11 cellular contexts compared by ENCODE assay signal in the genomic region with DNA sequence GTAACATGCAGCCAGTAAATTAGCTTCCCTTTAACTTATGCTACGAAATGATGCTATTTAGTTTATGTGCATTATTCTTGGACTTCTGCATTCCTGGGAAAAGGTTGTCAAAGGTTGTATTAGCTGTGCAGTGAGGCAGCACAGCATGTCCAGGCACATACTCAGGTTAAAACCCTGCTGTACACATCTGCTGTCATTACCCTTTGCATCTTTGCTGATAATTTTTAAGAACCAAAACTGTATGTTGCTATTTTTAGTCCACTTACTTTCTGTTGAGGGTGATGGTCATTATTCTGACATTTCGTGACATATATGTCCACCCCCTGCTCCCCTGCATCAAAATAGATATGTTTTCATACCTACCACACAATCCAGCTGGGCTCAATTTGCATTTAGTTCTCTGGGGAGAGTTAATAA.
DNase-seq lines count a peak whose midpoint lies in the region; ATAC-seq and TF ChIP-seq lines count a peak whose summit lies in the region.
"Had no signal": no experiment of that assay in that cellular context is flagged by ENCODE, and none has a peak within 500 bp of the region (broad histone marks: within the 10 kb centered on the region; RNA-seq: fewer than 3 reads in every experiment).

No MANE protein-coding gene starts in this region.

- no peaks in the 10 kb centered on the region for H3K27me3 ChIP-seq in esophagus muscularis mucosa

- no peak for TF ChIP-seq CTCF in nephron (IDR thresholded peaks at IDR 0.05; ENCODE audit: unreplicated experiment in 3 of 3)
- TF ChIP-seq CTCF in esophagus muscularis mucosa (IDR thresholded peaks at IDR 0.05), result no peak

- POLR2A ChIA-PET in activated CD4-positive, alpha-beta T cell treated with anti-CD3 and anti-CD28 coated beads for 36 hours (lab: Charles Lee), result no interaction called here

- intact Hi-C loops in activated CD4-positive, alpha-beta T cell treated with anti-CD3 and anti-CD28 coated beads for 36 hours (cut with DNase I, micrococcal nuclease), result loop anchor here (5.0 to 10.0 kb wide), 2 partner anchors 173 to 200 kb away; a partner anchor contains a TSS
- intact Hi-C loops in esophagus muscularis mucosa (cut with DNase I), result no loop called here

- no peak overlapping the region for H3K4me3 ChIP-seq in esophagus muscularis mucosa
- H3K4me3 ChIP-seq: mucosa of descending colon had no signal

- peak overlapping the region; percentile 22 to 74 (median 42) for H3K27ac Mint-ChIP-seq in nephron
- no peak overlapping the region for H3K27ac Mint-ChIP-seq in activated CD4-positive, alpha-beta T cell treated with anti-CD3 and anti-CD28 coated beads for 36 hours

- no peaks in the 10 kb centered on the region for H3K36me3 Mint-ChIP-seq in nephron (ENCODE audit: low read depth)
- H3K36me3 Mint-ChIP-seq in activated CD4-positive, alpha-beta T cell treated with anti-CD3 and anti-CD28 coated beads for 36 hours (ENCODE audit: low read depth), result no peaks in the 10 kb centered on the region

- peak; percentile 85 for ATAC-seq in GM19043 (IDR thresholded peaks at IDR 0.05; ENCODE audit: low read depth, unreplicated experiment)
- ATAC-seq in HG02588 (IDR thresholded peaks at IDR 0.05; ENCODE audit: unreplicated experiment), result peak; percentile 79
- peak; percentile 81 for ATAC-seq in HG03442 (IDR thresholded peaks at IDR 0.05; ENCODE audit: unreplicated experiment)
- ATAC-seq in activated CD4-positive, alpha-beta T cell treated with anti-CD3 and anti-CD28 coated beads for 36 hours, result no peak
- ATAC-seq: mucosa of descending colon had no signal

- peaks cover 64% of the 10 kb centered on the region for H3K4me1 Mint-ChIP-seq in nephron
- peaks cover 27% of the 10 kb centered on the region for H3K4me1 Mint-ChIP-seq in activated CD4-positive, alpha-beta T cell treated with anti-CD3 and anti-CD28 coated beads for 36 hours

- WGBS in esophagus muscularis mucosa, result 70% methylated on average over 2 of the region's 2 CpGs

- CTCF ChIA-PET in activated CD4-positive, alpha-beta T cell treated with anti-CD3 and anti-CD28 coated beads for 36 hours (lab: Charles Lee), result interaction anchor here (0.6 to 1.5 kb wide), 2 partner anchors 14 to 105 kb away, joined by 3 to 6 read pairs; no protein-coding TSS in a partner anchor

- DNase-seq in activated CD4-positive, alpha-beta T cell treated with anti-CD3 and anti-CD28 coated beads for 36 hours, result no peak
- DNase-seq in esophagus muscularis mucosa (ENCODE audit: extremely low spot score) (no peak), cerebellum (ENCODE audit: low spot score) (no peak), inferior parietal cortex (ENCODE audit: extremely low spot score) (no peak)
- DNase-seq: mucosa of descending colon had no signal

- no peak overlapping the region for H3K4me3 Mint-ChIP-seq in nephron
- H3K4me3 Mint-ChIP-seq in activated CD4-positive, alpha-beta T cell treated with anti-CD3 and anti-CD28 coated beads for 36 hours, result no peak overlapping the region
- H3K4me3 Mint-ChIP-seq: central memory CD8-positive, alpha-beta T cell had no signal

- no peak for TF ChIP-seq EP300 in esophagus muscularis mucosa (IDR thresholded peaks at IDR 0.05)

- H3K9me3 ChIP-seq in esophagus muscularis mucosa, result no peaks in the 10 kb centered on the region
- H3K9me3 ChIP-seq: mucosa of descending colon had no signal

- no peaks in the 10 kb centered on the region for H3K4me1 ChIP-seq in esophagus muscularis mucosa

- TF ChIP-seq POLR2A in esophagus muscularis mucosa (IDR thresholded peaks at IDR 0.05; ENCODE audit: low read depth), result no peak

- H3K27ac ChIP-seq in esophagus muscularis mucosa (replicated peaks in 1 of 4), result no peak overlapping the region
- H3K27ac ChIP-seq: HL-60 had no signal

- H3K36me3 ChIP-seq in esophagus muscularis mucosa, result no peaks in the 10 kb centered on the region

- peaks cover 5% of the 10 kb centered on the region for H3K27me3 Mint-ChIP-seq in nephron (ENCODE audit: low read depth)
- H3K27me3 Mint-ChIP-seq in activated CD4-positive, alpha-beta T cell treated with anti-CD3 and anti-CD28 coated beads for 36 hours, result peaks cover 4% of the 10 kb centered on the region
- H3K27me3 Mint-ChIP-seq: central memory CD8-positive, alpha-beta T cell had no signal

- no peaks in the 10 kb centered on the region for H3K9me3 Mint-ChIP-seq in nephron
- H3K9me3 Mint-ChIP-seq in activated CD4-positive, alpha-beta T cell treated with anti-CD3 and anti-CD28 coated beads for 36 hours (ENCODE audit: low read depth), result no peaks in the 10 kb centered on the region
- H3K9me3 Mint-ChIP-seq: central memory CD8-positive, alpha-beta T cell had no signal
